Comparison of ENCODE assay signal across 10 cellular contexts in the genomic region with DNA sequence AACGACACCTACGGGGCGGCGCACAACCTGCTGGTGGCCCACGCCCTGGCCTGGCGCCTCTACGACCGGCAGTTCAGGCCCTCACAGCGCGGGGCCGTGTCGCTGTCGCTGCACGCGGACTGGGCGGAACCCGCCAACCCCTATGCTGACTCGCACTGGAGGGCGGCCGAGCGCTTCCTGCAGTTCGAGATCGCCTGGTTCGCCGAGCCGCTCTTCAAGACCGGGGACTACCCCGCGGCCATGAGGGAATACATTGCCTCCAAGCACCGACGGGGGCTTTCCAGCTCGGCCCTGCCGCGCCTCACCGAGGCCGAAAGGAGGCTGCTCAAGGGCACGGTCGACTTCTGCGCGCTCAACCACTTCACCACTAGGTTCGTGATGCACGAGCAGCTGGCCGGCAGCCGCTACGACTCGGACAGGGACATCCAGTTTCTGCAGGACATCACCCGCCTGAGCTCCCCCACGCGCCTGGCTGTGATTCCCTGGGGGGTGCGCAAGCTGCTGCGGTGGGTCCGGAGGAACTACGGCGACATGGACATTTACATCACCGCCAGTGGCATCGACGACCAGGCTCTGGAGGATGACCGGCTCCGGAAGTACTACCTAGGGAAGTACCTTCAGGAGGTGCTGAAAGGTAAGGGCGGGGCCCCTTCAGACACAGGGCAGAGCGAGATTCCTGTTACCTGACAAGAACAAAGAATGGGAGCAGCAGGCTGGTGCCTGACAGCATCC. TPM values are rescaled to one million over a fixed set of nuclear protein-coding genes. Genes with fewer than 3 reads are reported as not detected.
A peak's percentile ranks its signal among the peaks of the same experiment; 100 is the strongest.
DNase-seq lines count a peak whose midpoint lies in the region; ATAC-seq and TF ChIP-seq lines count a peak whose summit lies in the region.
"Had no signal": no experiment of that assay in that cellular context is flagged by ENCODE, and none has a peak within 500 bp of the region (broad histone marks: within the 10 kb centered on the region; RNA-seq: fewer than 3 reads in every experiment).

No MANE protein-coding gene starts in this region.

- POLR2A ChIA-PET in CD4-positive, alpha-beta T cell (lab: Charles Lee): interaction anchor here (0.7 to 4.5 kb wide), 2 partner anchors 11 to 395 kb away, joined by 3 to 42 read pairs; partner anchors contain the start of genes LIAS and RPL9
- POLR2A ChIA-PET in Caco-2 (lab: Charles Lee): no interaction called here

- CTCF ChIA-PET in CD4-positive, alpha-beta T cell (lab: Charles Lee): no interaction called here
- CTCF ChIA-PET in Caco-2 (lab: Charles Lee): interaction anchor here (1.1 kb wide), 1 partner anchor 19 kb away, joined by 3 read pairs; no protein-coding TSS in a partner anchor

- H3K4me3 ChIP-seq in retinal pigment epithelial cell (ENCODE audit: low read length) (peak overlapping the region; percentile 47), Caco-2 (ENCODE audit: low read depth, low read length) (no peak overlapping the region)

- no peaks in the 10 kb centered on the region for H3K27me3 Mint-ChIP-seq in CD4-positive, alpha-beta T cell
- no peaks in the 10 kb centered on the region for H3K27me3 Mint-ChIP-seq in Caco-2 (ENCODE audit: insufficient read depth, unreplicated experiment)

- no peaks in the 10 kb centered on the region for H3K27me3 ChIP-seq in CD4-positive, alpha-beta T cell (ENCODE audit: control insufficient read depth, insufficient read depth, low read length)
- no peaks in the 10 kb centered on the region for H3K27me3 ChIP-seq in Caco-2 (replicated peaks; ENCODE audit: control insufficient read depth, insufficient read depth, low read length)

- peak in 9 of 10 experiments; percentile 4 to 53 (median 24) for DNase-seq in CD4-positive, alpha-beta T cell
- peak; percentile 53 for DNase-seq in activated gamma-delta T cell treated with Interleukin-2 at 50 U/mL for 16 hours
- peak; percentile 77 for DNase-seq in Right ventricle myocardium inferior (ENCODE audit: missing footprints)
- no peak for DNase-seq in retinal pigment epithelial cell (ENCODE audit: low read depth)
- DNase-seq in HK-2 (ENCODE audit: unreplicated experiment): no peak
- no peak for DNase-seq in Caco-2

- intact Hi-C loops in CD4-positive, alpha-beta T cell (cut with DNase I, micrococcal nuclease): loop anchor here in 1 of 2 experiments (5.0 kb wide), 1 partner anchor 260 kb away; no protein-coding TSS in a partner anchor
- intact Hi-C loops in Right ventricle myocardium inferior (cut with DNase I): no loop called here
- intact Hi-C loops in Caco-2 (cut with micrococcal nuclease; ENCODE audit: unreplicated experiment): no loop called here

- peak; percentile 86 for ATAC-seq in CD4-positive, alpha-beta T cell (ENCODE audit: poor library complexity)
- ATAC-seq in GM19463 (IDR thresholded peaks at IDR 0.05; ENCODE audit: unreplicated experiment): peak; percentile 80
- ATAC-seq in HG03558 (IDR thresholded peaks at IDR 0.05; ENCODE audit: extremely low read depth, unreplicated experiment): peak; percentile 66
- ATAC-seq in Right ventricle myocardium inferior: peak; percentile 73

- no peak overlapping the region for H3K27ac ChIP-seq in CD4-positive, alpha-beta T cell (ENCODE audit: low read depth, low read length)

- peaks cover 9% of the 10 kb centered on the region for H3K4me1 ChIP-seq in Caco-2

- BruUV-seq in Caco-2 (replicated peaks; lab: Mats Ljungman, UMichigan): no TSS peak

- no peak for TF ChIP-seq CTCF in CD4-positive, alpha-beta T cell (IDR thresholded peaks at IDR 0.05)
- TF ChIP-seq CTCF in retinal pigment epithelial cell (conservative IDR thresholded peaks at IDR 0.05; ENCODE audit: low read depth, low read length) (peak; percentile 35), Caco-2 (IDR thresholded peaks at IDR 0.05; ENCODE audit: insufficient read depth in 1 of 2, low read depth in 1 of 2, low read length in 1 of 2, severe bottlenecking in 1 of 2, unreplicated experiment in 1 of 2) (no peak)

- peak overlapping the region; percentile 76 for H3K4me3 Mint-ChIP-seq in CD4-positive, alpha-beta T cell
- H3K4me3 Mint-ChIP-seq in Caco-2 (ENCODE audit: unreplicated experiment): no peak overlapping the region

- no peaks in the 10 kb centered on the region for H3K9me3 ChIP-seq in CD4-positive, alpha-beta T cell (ENCODE audit: control insufficient read depth, low read length)
- no peaks in the 10 kb centered on the region for H3K9me3 ChIP-seq in Caco-2

- H3K27ac Mint-ChIP-seq in CD4-positive, alpha-beta T cell: peak overlapping the region; percentile 63
- no peak overlapping the region for H3K27ac Mint-ChIP-seq in Caco-2 (ENCODE audit: unreplicated experiment)

- H3K4me1 Mint-ChIP-seq in CD4-positive, alpha-beta T cell (ENCODE audit: low read depth): peaks cover 9% of the 10 kb centered on the region
- H3K4me1 Mint-ChIP-seq in Caco-2 (ENCODE audit: low read depth, unreplicated experiment): peaks cover 10% of the 10 kb centered on the region

- peaks cover 24% of the 10 kb centered on the region for H3K36me3 Mint-ChIP-seq in CD4-positive, alpha-beta T cell (ENCODE audit: low read depth)
- H3K36me3 Mint-ChIP-seq in Caco-2 (ENCODE audit: insufficient read depth, unreplicated experiment): peaks cover 52% of the 10 kb centered on the region

- no peaks in the 10 kb centered on the region for H3K9me3 Mint-ChIP-seq in CD4-positive, alpha-beta T cell
- no peaks in the 10 kb centered on the region for H3K9me3 Mint-ChIP-seq in Caco-2 (ENCODE audit: unreplicated experiment)

- H3K36me3 ChIP-seq in Caco-2 (ENCODE audit: control insufficient read depth, insufficient read depth, low read length): no peaks in the 10 kb centered on the region

RNA-seq across cellular contexts. Expression of gene RPL9, which starts 11.7 kb away (rescaled TPM):
- total RNA-seq in CD4-positive, alpha-beta T cell: 1,000 to 10,000 TPM; 2,639 to 2,826 TPM
- 828 TPM for total RNA-seq in Right ventricle myocardium inferior
- total RNA-seq in Caco-2 (2022): 976 and 978 TPM in 2 replicates

RNA-seq across cellular contexts. Expression of gene LIAS, which starts 11.8 kb away (rescaled TPM):
- total RNA-seq in CD4-positive, alpha-beta T cell: 10 to 100 TPM; 10.0 to 10.1 TPM
- total RNA-seq in Right ventricle myocardium inferior: 29.5 TPM
- 19.5 and 21.1 TPM in 2 replicates for total RNA-seq in Caco-2 (2022)

RNA-seq across cellular contexts. Expression of gene KLB, which starts 40.3 kb away (rescaled TPM):
- total RNA-seq in CD4-positive, alpha-beta T cell: not detected
- total RNA-seq in Right ventricle myocardium inferior (0.30 TPM), Caco-2 (2022) (2.2 TPM in 2 replicates)
- total RNA-seq: HT1080, pulmonary artery endothelial cell had no signal

Comparison
In these comparisons a context has a peak if more than half of its experiments do, and no peak if none do; other contexts are left out.
1. DNase-seq: peak in CD4-positive, alpha-beta T cell (9 of 10), activated gamma-delta T cell treated with Interleukin-2 at 50 U/mL for 16 hours (single experiment) and Right ventricle myocardium inferior (single experiment); none in retinal pigment epithelial cell (single experiment), HK-2 (single experiment) and Caco-2 (0 of 2).
2. Peak in every context shown above with its lines, with median percentiles within 50 percentile points of each other: ATAC-seq.